ENCODE assay signal across 8 cellular contexts in the genomic region with DNA sequence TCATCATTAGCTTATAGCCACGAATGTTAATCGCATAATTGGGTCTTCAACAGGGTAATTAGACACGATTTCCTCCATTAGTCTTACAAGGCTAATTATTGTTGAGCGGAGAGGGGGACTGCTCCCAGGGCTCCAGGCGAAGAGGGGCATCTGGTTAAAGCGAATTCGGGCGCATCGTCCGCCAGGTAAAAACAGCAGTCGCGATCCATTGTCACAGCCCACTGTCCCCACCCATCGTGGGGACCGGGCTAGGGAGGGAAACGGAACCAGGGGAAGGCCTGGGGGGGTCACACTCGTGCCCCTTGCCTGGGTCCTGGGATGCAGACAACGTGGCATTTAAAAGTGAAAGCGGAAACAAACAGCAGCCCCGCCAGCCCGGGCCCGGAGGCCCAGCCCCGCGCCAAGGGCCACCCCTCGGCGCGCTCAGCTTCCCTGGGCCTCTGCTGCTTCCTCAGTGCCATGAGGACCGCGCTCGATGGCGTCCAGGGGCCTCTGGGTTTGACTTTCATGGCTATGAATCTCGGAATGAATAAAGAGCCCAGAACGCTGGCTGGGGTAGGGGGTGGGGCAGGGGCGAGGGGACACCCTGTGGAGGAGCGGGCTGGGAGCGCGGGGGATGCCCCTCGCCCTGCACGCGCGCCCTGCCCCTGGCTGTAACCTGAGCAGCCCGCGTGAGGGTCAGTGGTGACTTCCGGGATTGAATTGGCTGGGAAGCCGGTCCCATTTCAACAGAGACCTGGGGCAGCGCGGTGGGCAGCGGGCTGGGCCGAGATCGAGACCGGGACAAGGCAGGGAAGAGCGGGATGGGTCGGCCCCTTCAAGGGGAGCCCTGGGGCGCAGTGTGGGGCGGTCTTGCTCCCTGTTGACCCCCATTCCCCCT.
DNase-seq lines count a peak whose midpoint lies in the region; ATAC-seq, FAIRE-seq and TF ChIP-seq lines count a peak whose summit lies in the region.

No MANE protein-coding gene starts in this region.

- H3K23me2 ChIP-seq in H1 (ENCODE audit: low read depth, low read length) = peaks cover 16% of the 10 kb centered on the region

- no peak for TF ChIP-seq EP300 in H1 (IDR thresholded peaks at IDR 0.05; ENCODE audit: borderline replicate concordance in 1 of 2, low read depth in 2 of 2, low read length in 2 of 2)

- H2BK15ac ChIP-seq in H1 (ENCODE audit: low read length) (no peak overlapping the region; the same call in 1 of the 2 replicates), mesenchymal stem cell (ENCODE audit: low read depth, poor library complexity, severe bottlenecking) (peak overlapping the region; percentile 93)

- H3K4me3 Mint-ChIP-seq in activated CD4-positive, alpha-beta memory T cell treated with anti-CD3 and anti-CD28 coated beads, Interleukin-2, amount 10 ng/mL, durations not matched to agents 7 days and 5 days = peak overlapping the region; percentile 97

- ATAC-seq in GM21529 (IDR thresholded peaks at IDR 0.05; ENCODE audit: unreplicated experiment) = peak; percentile 68

- DNase-seq in DMS53 (lab: John Stamatoyannopoulos, UW) (peak; percentile 82), NCI-H2029 treated with DMSO at 0.1 percent for 48 hours (lab: John Stamatoyannopoulos, UW) (peak; percentile 39), H1 (ENCODE audit: low read depth in 1 of 2, low spot score in 2 of 2) (peak; percentile 17 to 78), mesenchymal stem cell (peak; percentile 78), NCI-H1694 treated with DMSO at 0.1 percent for 48 hours (lab: John Stamatoyannopoulos, UW) (no peak)
- DNase-seq in activated CD4-positive, alpha-beta memory T cell treated with anti-CD3 and anti-CD28 coated beads, Interleukin-2, amount 10 ng/mL, durations not matched to agents 7 days and 5 days = peak; percentile 75
- peak; percentile 26 for DNase-seq in stimulated activated CD8-positive, alpha-beta memory T cell treated with anti-CD3 and anti-CD28 coated beads, Interleukin-15, amount 100 ng/mL, for 1 hour (ENCODE audit: low read depth)

- H3K18ac ChIP-seq in H1 (ENCODE audit: extremely low read depth, low read length) (peak overlapping the region; percentile 93), mesenchymal stem cell (ENCODE audit: low read depth in 1 of 2, low read length in 2 of 2) (peak overlapping the region; percentile 88 to 99)

- peak overlapping the region; percentile 93 for H3K27ac Mint-ChIP-seq in activated CD4-positive, alpha-beta memory T cell treated with anti-CD3 and anti-CD28 coated beads, Interleukin-2, amount 10 ng/mL, durations not matched to agents 7 days and 5 days

- H3K4me3 ChIP-seq in H1 (ENCODE audit: extremely low read depth in 1 of 4, insufficient read depth in 2 of 4, low read depth in 3 of 4, low read length in 4 of 4) = peak overlapping the region; percentile 78 to 91 (median 82)
- H3K4me3 ChIP-seq in mesenchymal stem cell (ENCODE audit: insufficient read depth in 1 of 2, low read depth in 1 of 2, low read length in 2 of 2) = peak overlapping the region; percentile 85 to 93

- H3K27me3 ChIP-seq in H1 (replicated peaks in 1 of 4; ENCODE audit: control insufficient read depth in 3 of 4, extremely low read depth in 1 of 4, insufficient read depth in 3 of 4, low read length in 3 of 4) = peaks cover 0 to 8% (median 3%) of the 10 kb centered on the region in 4 experiments; a peak in 2 of 7 replicates
- H3K27me3 ChIP-seq in mesenchymal stem cell (ENCODE audit: control insufficient read depth in 1 of 2, insufficient read depth in 1 of 2, low read length in 2 of 2) = no peaks in the 10 kb centered on the region

- H3K4me1 Mint-ChIP-seq in activated CD4-positive, alpha-beta memory T cell treated with anti-CD3 and anti-CD28 coated beads, Interleukin-2, amount 10 ng/mL, durations not matched to agents 7 days and 5 days = peaks cover 24% of the 10 kb centered on the region

- H4K8ac ChIP-seq in H1 (ENCODE audit: extremely low read depth, insufficient read depth, low read length) (peak overlapping the region; percentile 54; the same call in 1 of the 2 replicates), mesenchymal stem cell (ENCODE audit: low read length) (peak overlapping the region; percentile 100)

- H2BK20ac ChIP-seq in H1 (ENCODE audit: low read length) = no peak overlapping the region

- FAIRE-seq in H1 (lab: Jason Lieb, UNC) = no peak

- peak in 1 of 2 experiments; percentile 50; a peak in 1 of 3 replicates for TF ChIP-seq POLR2A in H1 (IDR thresholded peaks at IDR 0.05; ENCODE audit: control extremely low read depth in 1 of 2, low read depth in 2 of 2, low read length in 2 of 2)

- H3K23ac ChIP-seq in H1 (ENCODE audit: insufficient read length) (no peak overlapping the region), mesenchymal stem cell (ENCODE audit: low read length in 2 of 2) (peak overlapping the region in 1 of 2 experiments; percentile 14)

- POLR2A ChIA-PET in activated CD4-positive, alpha-beta memory T cell treated with anti-CD3 and anti-CD28 coated beads, Interleukin-2, amount 10 ng/mL, durations not matched to agents 7 days and 5 days (lab: Charles Lee) = interaction anchor here (0.6 to 3.4 kb wide), 17 partner anchors 8 to 913 kb away, joined by 3 to 28 read pairs (median 4); partner anchors contain the start of genes DDX31, GTF3C4, GTF3C5 and TSC1
- POLR2A ChIA-PET in H1 (lab: Charles Lee; ENCODE audit: partially characterized antibody) = interaction anchor here (0.6 to 1.9 kb wide), 9 partner anchors 12 to 272 kb away, joined by 3 to 4 read pairs (median 3); no protein-coding TSS in a partner anchor

- H2AK5ac ChIP-seq in H1 (ENCODE audit: low read depth, low read length) = no peak overlapping the region
- peak overlapping the region; percentile 66 for H2AK5ac ChIP-seq in mesenchymal stem cell (ENCODE audit: low read length, severe bottlenecking)

- CTCF ChIA-PET in activated CD4-positive, alpha-beta memory T cell treated with anti-CD3 and anti-CD28 coated beads, Interleukin-2, amount 10 ng/mL, durations not matched to agents 7 days and 5 days (lab: Charles Lee) = interaction anchor here (0.6 to 2.1 kb wide), 11 partner anchors 10 to 613 kb away, joined by 3 to 7 read pairs (median 3); partner anchors contain the start of genes DDX31 and GTF3C4
- CTCF ChIA-PET in H1 (lab: Charles Lee; ENCODE audit: partially characterized antibody) = interaction anchor here (0.8 to 5.9 kb wide), 19 partner anchors 12 to 132 kb away, joined by 3 to 33 read pairs (median 4); no protein-coding TSS in a partner anchor

- no peaks in the 10 kb centered on the region for H3K36me3 ChIP-seq in H1 (ENCODE audit: control insufficient read depth in 2 of 4, insufficient read depth in 4 of 4, low read length in 3 of 4)
- no peaks in the 10 kb centered on the region for H3K36me3 ChIP-seq in mesenchymal stem cell (ENCODE audit: control insufficient read depth in 1 of 2, insufficient read depth in 2 of 2, low read depth in 1 of 2, low read length in 2 of 2)

- no peaks in the 10 kb centered on the region for H4K20me1 ChIP-seq in H1 (replicated peaks in 1 of 2; ENCODE audit: control insufficient read depth in 1 of 2, insufficient read depth in 2 of 2, low read length in 2 of 2)

- TF ChIP-seq RAD21 in H1 (IDR thresholded peaks at IDR 0.05 in 1 of 2, conservative IDR thresholded peaks at IDR 0.05 in 1 of 2; ENCODE audit: low read depth in 2 of 2, low read length in 2 of 2) = no peak

- no peak for TF ChIP-seq CTCF in H1 (IDR thresholded peaks at IDR 0.05; ENCODE audit: control extremely low read depth in 1 of 3, insufficient read depth in 1 of 3, low read depth in 1 of 3, low read length in 3 of 3)

- peaks cover 9% of the 10 kb centered on the region for H3K27me3 Mint-ChIP-seq in activated CD4-positive, alpha-beta memory T cell treated with anti-CD3 and anti-CD28 coated beads, Interleukin-2, amount 10 ng/mL, durations not matched to agents 7 days and 5 days

- H3K27ac ChIP-seq in H1 (ENCODE audit: low read depth, low read length) (peak overlapping the region; percentile 21; the same call in 1 of the 2 replicates), mesenchymal stem cell (ENCODE audit: low read length, poor library complexity, severe bottlenecking) (peak overlapping the region; percentile 48)

- H3K9me3 Mint-ChIP-seq in activated CD4-positive, alpha-beta memory T cell treated with anti-CD3 and anti-CD28 coated beads, Interleukin-2, amount 10 ng/mL, durations not matched to agents 7 days and 5 days = peaks cover 9% of the 10 kb centered on the region

- H3K36me3 Mint-ChIP-seq in activated CD4-positive, alpha-beta memory T cell treated with anti-CD3 and anti-CD28 coated beads, Interleukin-2, amount 10 ng/mL, durations not matched to agents 7 days and 5 days (ENCODE audit: low read depth) = peaks cover 16% of the 10 kb centered on the region

- H3K4me2 ChIP-seq in H1 (ENCODE audit: insufficient read depth in 1 of 2, low read depth in 2 of 2, low read length in 2 of 2) = peak overlapping the region; percentile 89 to 94
- H3K4me2 ChIP-seq in mesenchymal stem cell (ENCODE audit: low read length, poor library complexity, severe bottlenecking) = peak overlapping the region; percentile 94

- H2BK120ac ChIP-seq in H1 (replicated peaks; ENCODE audit: low read depth, low read length) (no peak overlapping the region), mesenchymal stem cell (ENCODE audit: low read depth, low read length) (peak overlapping the region; percentile 97)

- peak overlapping the region; percentile 81 for H3K4ac ChIP-seq in H1 (replicated peaks; ENCODE audit: insufficient read length, low read depth, low read length)
- peak overlapping the region; percentile 90 to 91 for H3K4ac ChIP-seq in mesenchymal stem cell (ENCODE audit: low read depth in 1 of 2, low read length in 2 of 2)

- H3K79me2 ChIP-seq in H1 (ENCODE audit: control insufficient read depth in 1 of 2, insufficient read depth in 2 of 2, low read length in 2 of 2) = no peaks in the 10 kb centered on the region

- H3K4me1 ChIP-seq in H1 (replicated peaks in 1 of 4; ENCODE audit: control insufficient read depth in 3 of 4, insufficient read depth in 4 of 4, low read length in 3 of 4) = peaks cover 0 to 9% (median 7%) of the 10 kb centered on the region in 4 experiments; a peak in 4 of 7 replicates
- peaks cover 10% of the 10 kb centered on the region for H3K4me1 ChIP-seq in mesenchymal stem cell (ENCODE audit: control insufficient read depth, insufficient read depth, low read depth, low read length)

- 2% methylated on average over 29 of the region's 54 CpGs; no CpG with 5 or more reads in 1 of the 2 experiments for WGBS in H1 (ENCODE audit: extremely low coverage in 1 of 2, insufficient coverage in 1 of 2, insufficient read length in 1 of 2, insufficient replicate concordance in 2 of 2, low coverage in 1 of 2, low lambda C conversion rate in 2 of 2, missing lambda C conversion rate in 1 of 2), 2 experiments
- WGBS in mesenchymal stem cell = 5% methylated on average over 48 of the region's 54 CpGs

- peak overlapping the region; percentile 95 for H2AFZ ChIP-seq in H1 (ENCODE audit: low read length)
- peak overlapping the region; percentile 83 for H2AFZ ChIP-seq in mesenchymal stem cell (ENCODE audit: low read depth, low read length)

- H4K91ac ChIP-seq in H1 (replicated peaks; ENCODE audit: insufficient read length, low read length) = peak overlapping the region; percentile 76
- H4K91ac ChIP-seq in mesenchymal stem cell (ENCODE audit: low read length) = peak overlapping the region; percentile 99

- H3K9ac ChIP-seq in H1 (replicated peaks in 1 of 4; ENCODE audit: extremely low read depth in 1 of 4, low read depth in 3 of 4, low read length in 3 of 4) = peak overlapping the region; percentile 38 to 85 (median 72)
- peak overlapping the region; percentile 97 for H3K9ac ChIP-seq in mesenchymal stem cell (ENCODE audit: low read length)

- peak overlapping the region; percentile 73 for H3K56ac ChIP-seq in H1 (replicated peaks; ENCODE audit: insufficient read length, low read depth, low read length)

- H3K9me3 ChIP-seq in H1 (ENCODE audit: insufficient read depth in 2 of 2, low read depth in 1 of 2, low read length in 1 of 2) = no peaks in the 10 kb centered on the region
- no peaks in the 10 kb centered on the region for H3K9me3 ChIP-seq in mesenchymal stem cell (ENCODE audit: control insufficient read depth, low read length)

- H2BK5ac ChIP-seq in H1 (ENCODE audit: low read depth, low read length) (no peak overlapping the region; the same call in 1 of the 2 replicates), mesenchymal stem cell (ENCODE audit: low read depth, low read length, poor library complexity, severe bottlenecking) (no peak overlapping the region)

- H3K79me1 ChIP-seq in H1 (ENCODE audit: low read depth, low read length) = no peaks in the 10 kb centered on the region
- H3K79me1 ChIP-seq in mesenchymal stem cell (replicated peaks; ENCODE audit: low read length, poor library complexity, severe bottlenecking) = peaks cover 4% of the 10 kb centered on the region

- peak overlapping the region; percentile 53 for H4K5ac ChIP-seq in H1 (ENCODE audit: insufficient read length, low read depth, low read length)

- H2BK12ac ChIP-seq in H1 (ENCODE audit: low read depth, low read length) (peak overlapping the region; percentile 52; the same call in 1 of the 2 replicates), mesenchymal stem cell (ENCODE audit: low read length in 2 of 2) (peak overlapping the region; percentile 44 to 70)

- no peak overlapping the region for H3K14ac ChIP-seq in H1 (ENCODE audit: insufficient read length)
- peak overlapping the region; percentile 30 to 87 for H3K14ac ChIP-seq in mesenchymal stem cell (ENCODE audit: low read length in 2 of 2)
